Comparison of ENCODE assay signal across 1 cellular context in the genomic region with DNA sequence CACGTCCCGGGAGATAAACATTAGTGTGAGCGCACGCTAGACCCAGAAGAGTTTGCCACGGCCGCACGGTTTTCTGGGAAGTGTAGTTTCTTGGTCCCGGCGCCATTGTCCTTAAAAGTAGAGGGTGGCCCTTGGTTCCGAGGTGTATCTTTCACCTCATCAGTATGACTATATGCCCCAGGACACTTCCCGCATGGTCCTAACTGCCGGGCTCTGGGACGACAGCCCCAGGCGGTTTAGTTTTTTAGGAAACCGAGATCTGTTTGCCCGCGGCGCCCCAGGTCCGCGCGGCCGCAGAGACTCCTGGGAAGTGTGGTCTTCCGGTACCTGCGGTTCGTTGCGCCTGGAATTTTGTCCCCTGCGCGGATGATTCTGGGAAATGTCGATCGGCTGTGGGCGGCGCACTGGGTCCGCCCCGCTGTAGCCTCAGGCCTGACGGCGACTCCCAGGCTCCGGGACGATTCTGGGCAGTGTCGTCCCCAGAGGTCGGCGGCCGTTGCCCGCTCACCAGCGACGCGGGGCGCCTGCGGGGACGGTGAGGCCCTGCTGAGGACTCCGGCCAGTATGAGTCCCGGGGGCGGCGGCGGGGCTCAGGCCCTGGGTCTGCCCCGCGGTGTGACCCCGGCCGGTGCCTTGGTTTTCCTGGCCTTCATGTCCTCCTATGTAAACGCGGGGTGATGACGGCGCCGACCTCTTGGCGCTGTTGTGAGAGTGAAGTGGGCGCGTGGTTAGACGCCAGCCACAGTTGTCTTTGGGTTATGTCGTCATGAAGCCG.
TF ChIP-seq lines count a peak whose summit lies in the region.

A gene (plus strand): TSS at position 418 of the 775 bp plus-strand sequence. CDS start 795 bp downstream, outside the sequence.

TF ChIP-seq in HEK293, 187 proteins besides CTCF, POLR2A, EP300 and RAD21 (continued from another document):
- TF ChIP-seq, protein P1, sequence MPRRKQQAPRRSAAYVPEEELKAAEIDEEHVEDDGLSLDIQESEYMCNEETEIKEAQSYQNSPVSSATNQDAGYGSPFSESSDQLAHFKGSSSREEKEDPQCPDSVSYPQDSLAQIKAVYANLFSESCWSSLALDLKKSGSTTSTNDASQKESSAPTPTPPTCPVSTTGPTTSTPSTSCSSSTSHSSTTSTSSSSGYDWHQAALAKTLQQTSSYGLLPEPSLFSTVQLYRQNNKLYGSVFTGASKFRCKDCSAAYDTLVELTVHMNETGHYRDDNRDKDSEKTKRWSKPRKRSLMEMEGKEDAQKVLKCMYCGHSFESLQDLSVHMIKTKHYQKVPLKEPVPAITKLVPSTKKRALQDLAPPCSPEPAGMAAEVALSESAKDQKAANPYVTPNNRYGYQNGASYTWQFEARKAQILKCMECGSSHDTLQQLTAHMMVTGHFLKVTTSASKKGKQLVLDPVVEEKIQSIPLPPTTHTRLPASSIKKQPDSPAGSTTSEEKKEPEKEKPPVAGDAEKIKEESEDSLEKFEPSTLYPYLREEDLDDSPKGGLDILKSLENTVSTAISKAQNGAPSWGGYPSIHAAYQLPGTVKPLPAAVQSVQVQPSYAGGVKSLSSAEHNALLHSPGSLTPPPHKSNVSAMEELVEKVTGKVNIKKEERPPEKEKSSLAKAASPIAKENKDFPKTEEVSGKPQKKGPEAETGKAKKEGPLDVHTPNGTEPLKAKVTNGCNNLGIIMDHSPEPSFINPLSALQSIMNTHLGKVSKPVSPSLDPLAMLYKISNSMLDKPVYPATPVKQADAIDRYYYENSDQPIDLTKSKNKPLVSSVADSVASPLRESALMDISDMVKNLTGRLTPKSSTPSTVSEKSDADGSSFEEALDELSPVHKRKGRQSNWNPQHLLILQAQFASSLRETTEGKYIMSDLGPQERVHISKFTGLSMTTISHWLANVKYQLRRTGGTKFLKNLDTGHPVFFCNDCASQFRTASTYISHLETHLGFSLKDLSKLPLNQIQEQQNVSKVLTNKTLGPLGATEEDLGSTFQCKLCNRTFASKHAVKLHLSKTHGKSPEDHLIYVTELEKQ (tag by site-specific recombination; IDR thresholded peaks at IDR 0.05; ENCODE audit: borderline replicate concordance) = 0 out of 2 replicates have a peak, but pooled peaks have one; percentile 28
- peak; percentile 97 for TF ChIP-seq SCRT2 (tag by site-specific recombination; IDR thresholded peaks at IDR 0.05)
- TF ChIP-seq ZBTB48 (tag by site-specific recombination; IDR thresholded peaks at IDR 0.05) = peak; percentile 88
- TF ChIP-seq ZNF211 (tag by site-specific recombination; IDR thresholded peaks at IDR 0.05; ENCODE audit: low read depth) = no peak
- no peak for TF ChIP-seq ZNF529 (tag by site-specific recombination; IDR thresholded peaks at IDR 0.05; ENCODE audit: insufficient replicate concordance)
- TF ChIP-seq ZNF555 (tag by site-specific recombination; conservative IDR thresholded peaks at IDR 0.05) = no peak
- TF ChIP-seq ZNF610 (tag by site-specific recombination; IDR thresholded peaks at IDR 0.05; ENCODE audit: borderline replicate concordance) = peak; percentile 88; the same call in 1 of the 2 replicates
- TF ChIP-seq TCF7L2 (IDR thresholded peaks at IDR 0.05; ENCODE audit: borderline replicate concordance, low read depth, low read length) = no peak
- 0 out of 2 replicates have a peak, but pooled peaks have one; percentile 10 for TF ChIP-seq MZF1 (tag by site-specific recombination; IDR thresholded peaks at IDR 0.05; ENCODE audit: borderline replicate concordance)
- TF ChIP-seq ZNF157 (tag by site-specific recombination; IDR thresholded peaks at IDR 0.05) = 0 out of 2 replicates have a peak, but pooled peaks have one; percentile 38
- TF ChIP-seq KLF7 (tag by site-specific recombination; IDR thresholded peaks at IDR 0.05; ENCODE audit: borderline replicate concordance) = peak; percentile 69
- TF ChIP-seq ZNF560 (tag by site-specific recombination; IDR thresholded peaks at IDR 0.05; ENCODE audit: borderline replicate concordance) = no peak
- TF ChIP-seq, protein P2, sequence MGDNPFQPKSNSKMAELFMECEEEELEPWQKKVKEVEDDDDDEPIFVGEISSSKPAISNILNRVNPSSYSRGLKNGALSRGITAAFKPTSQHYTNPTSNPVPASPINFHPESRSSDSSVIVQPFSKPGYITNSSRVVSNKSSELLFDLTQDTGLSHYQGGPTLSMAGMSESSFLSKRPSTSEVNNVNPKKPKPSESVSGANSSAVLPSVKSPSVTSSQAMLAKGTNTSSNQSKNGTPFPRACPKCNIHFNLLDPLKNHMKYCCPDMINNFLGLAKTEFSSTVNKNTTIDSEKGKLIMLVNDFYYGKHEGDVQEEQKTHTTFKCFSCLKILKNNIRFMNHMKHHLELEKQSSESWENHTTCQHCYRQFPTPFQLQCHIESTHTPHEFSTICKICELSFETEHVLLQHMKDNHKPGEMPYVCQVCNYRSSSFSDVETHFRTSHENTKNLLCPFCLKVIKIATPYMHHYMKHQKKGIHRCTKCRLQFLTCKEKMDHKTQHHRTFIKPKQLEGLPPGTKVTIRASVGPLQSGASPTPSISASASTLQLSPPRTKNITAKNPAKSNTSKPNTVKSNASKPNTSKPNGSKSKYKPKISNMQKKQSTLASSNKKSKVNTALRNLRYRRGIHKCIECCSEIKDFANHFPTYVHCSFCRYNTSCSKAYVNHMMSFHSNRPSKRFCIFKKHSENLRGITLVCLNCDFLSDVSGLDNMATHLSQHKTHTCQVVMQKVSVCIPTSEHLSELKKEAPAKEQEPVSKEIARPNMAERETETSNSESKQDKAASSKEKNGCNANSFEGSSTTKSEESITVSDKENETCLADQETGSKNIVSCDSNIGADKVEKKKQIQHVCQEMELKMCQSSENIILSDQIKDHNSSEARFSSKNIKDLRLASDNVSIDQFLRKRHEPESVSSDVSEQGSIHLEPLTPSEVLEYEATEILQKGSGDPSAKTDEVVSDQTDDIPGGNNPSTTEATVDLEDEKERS (tag by site-specific recombination; IDR thresholded peaks at IDR 0.05) = peak; percentile 86
- no peak; the same call in 1 of the 2 replicates for TF ChIP-seq ZNF596 (tag by site-specific recombination; IDR thresholded peaks at IDR 0.05)
